ENCODE assay signal across 16 cellular contexts in the genomic region with DNA sequence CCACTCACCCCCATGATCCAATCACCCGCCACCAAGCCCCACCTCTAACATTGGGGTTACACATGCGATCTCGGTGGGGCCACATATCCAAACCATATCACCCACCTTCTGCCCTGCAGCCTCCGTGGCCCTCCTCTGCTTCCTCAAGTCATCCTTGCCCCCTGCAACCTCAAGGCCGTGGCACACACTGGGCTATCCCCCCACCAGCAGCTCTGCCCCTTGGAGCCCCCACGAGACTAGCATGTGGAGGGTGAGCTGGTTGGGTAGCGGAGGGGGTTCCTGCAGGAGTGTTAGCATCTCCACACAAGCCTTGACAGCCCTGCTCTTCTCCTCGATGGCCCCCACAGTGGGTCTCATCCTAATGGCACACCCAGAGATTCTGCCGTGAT.
DNase-seq lines count a peak whose midpoint lies in the region; ATAC-seq and TF ChIP-seq lines count a peak whose summit lies in the region.
"Had no signal": no experiment of that assay in that cellular context is flagged by ENCODE, and none has a peak within 500 bp of the region (broad histone marks: within the 10 kb centered on the region; RNA-seq: fewer than 3 reads in every experiment).

No MANE protein-coding gene starts in this region.

- TF ChIP-seq POLR2A in sigmoid colon (IDR thresholded peaks at IDR 0.05): no peak

- intact Hi-C loops in Calu3 (cut with micrococcal nuclease; ENCODE audit: unreplicated experiment) (loop anchor here (5.0 kb wide), 1 partner anchor 34 kb away; no protein-coding TSS in a partner anchor), Panc1 (cut with micrococcal nuclease; ENCODE audit: unreplicated experiment) (no loop called here), sigmoid colon (cut with DNase I) (no loop called here)
- intact Hi-C loops in activated CD4-positive, alpha-beta T cell treated with anti-CD3 and anti-CD28 coated beads, Interleukin-2, amount 10 ng/mL, durations not matched to agents 24 days and 14 days (cut with micrococcal nuclease): no loop called here

- DNase-seq in activated T-cell treated with anti-CD3 and anti-CD28 coated beads, Interleukin-2, amount 50 U/mL, for 24 hours: peak; percentile 17
- no peak for DNase-seq in activated T-cell treated with anti-CD3 and anti-CD28 coated beads for 4 hours
- DNase-seq in Calu3: no peak
- no peak for DNase-seq in Panc1 (ENCODE audit: low read depth, low spot score)
- peak; percentile 40 for DNase-seq in sigmoid colon
- DNase-seq in activated CD4-positive, alpha-beta T cell treated with anti-CD3 and anti-CD28 coated beads, Interleukin-2, amount 10 ng/mL, durations not matched to agents 24 days and 14 days: no peak
- DNase-seq: 8988T; CD4-positive, alpha-beta memory T cell; DMS79 treated with DMSO at 0.1 percent for 48 hours; GF-D8; H9 had no signal

- H3K4me1 ChIP-seq in Panc1 (ENCODE audit: control insufficient read depth, insufficient read depth, low read length) (peaks cover 6% of the 10 kb centered on the region), sigmoid colon (no peaks in the 10 kb centered on the region)

- H3K36me3 ChIP-seq in Panc1 (ENCODE audit: control insufficient read depth, insufficient read depth, low read length) (no peaks in the 10 kb centered on the region), sigmoid colon (no peaks in the 10 kb centered on the region)
- H3K36me3 ChIP-seq: BLaER1 had no signal

- H3K4me3 Mint-ChIP-seq in activated T-cell treated with anti-CD3 and anti-CD28 coated beads, Interleukin-2, amount 50 U/mL, for 24 hours: no peak overlapping the region
- no peak overlapping the region for H3K4me3 Mint-ChIP-seq in Calu3 (ENCODE audit: low read depth, unreplicated experiment)
- H3K4me3 Mint-ChIP-seq in activated CD4-positive, alpha-beta T cell treated with anti-CD3 and anti-CD28 coated beads, Interleukin-2, amount 10 ng/mL, durations not matched to agents 24 days and 14 days: no peak overlapping the region
- H3K4me3 Mint-ChIP-seq: CD14-positive monocyte; CD4-positive, alpha-beta memory T cell; H9 had no signal

- CTCF ChIA-PET in Calu3 (lab: Charles Lee): no interaction called here
- CTCF ChIA-PET in Panc1 (lab: Charles Lee): no interaction called here

- H3K27me3 ChIP-seq in Panc1 (ENCODE audit: control insufficient read depth, insufficient read depth, low read length) (no peaks in the 10 kb centered on the region), sigmoid colon (no peaks in the 10 kb centered on the region)
- H3K27me3 ChIP-seq: BLaER1 had no signal

- POLR2A ChIA-PET in Panc1 (lab: Charles Lee): no interaction called here

- WGBS in sigmoid colon, 2 donors: 97% methylated on average over 9 of the region's 9 CpGs

- H3K4me1 Mint-ChIP-seq in activated T-cell treated with anti-CD3 and anti-CD28 coated beads, Interleukin-2, amount 50 U/mL, for 24 hours (ENCODE audit: low read depth): peaks cover 17% of the 10 kb centered on the region
- H3K4me1 Mint-ChIP-seq in Calu3 (ENCODE audit: low read depth, unreplicated experiment): peaks cover 18% of the 10 kb centered on the region
- H3K4me1 Mint-ChIP-seq in activated CD4-positive, alpha-beta T cell treated with anti-CD3 and anti-CD28 coated beads, Interleukin-2, amount 10 ng/mL, durations not matched to agents 24 days and 14 days: peaks cover 25% of the 10 kb centered on the region

- ATAC-seq in Panc1: no peak
- no peak for ATAC-seq in GM18909 (IDR thresholded peaks at IDR 0.05; ENCODE audit: poor library complexity, unreplicated experiment)
- no peak for ATAC-seq in HG03432 (IDR thresholded peaks at IDR 0.05; ENCODE audit: unreplicated experiment)

- H3K36me3 Mint-ChIP-seq in activated T-cell treated with anti-CD3 and anti-CD28 coated beads, Interleukin-2, amount 50 U/mL, for 24 hours (ENCODE audit: low read depth): no peaks in the 10 kb centered on the region
- peaks cover 10% of the 10 kb centered on the region for H3K36me3 Mint-ChIP-seq in Calu3 (ENCODE audit: insufficient read depth, unreplicated experiment)
- H3K36me3 Mint-ChIP-seq in activated CD4-positive, alpha-beta T cell treated with anti-CD3 and anti-CD28 coated beads, Interleukin-2, amount 10 ng/mL, durations not matched to agents 24 days and 14 days (ENCODE audit: low read depth): peaks cover 9% of the 10 kb centered on the region
- H3K36me3 Mint-ChIP-seq: CD4-positive, alpha-beta memory T cell had no signal

- TF ChIP-seq CTCF in Calu3 (IDR thresholded peaks at IDR 0.05; ENCODE audit: unreplicated experiment) (no peak), Panc1 (IDR thresholded peaks at IDR 0.05) (no peak), sigmoid colon (IDR thresholded peaks at IDR 0.05) (no peak)

- no peaks in the 10 kb centered on the region for H3K27me3 Mint-ChIP-seq in activated T-cell treated with anti-CD3 and anti-CD28 coated beads, Interleukin-2, amount 50 U/mL, for 24 hours
- H3K27me3 Mint-ChIP-seq in Calu3 (ENCODE audit: unreplicated experiment): no peaks in the 10 kb centered on the region
- H3K27me3 Mint-ChIP-seq in activated CD4-positive, alpha-beta T cell treated with anti-CD3 and anti-CD28 coated beads, Interleukin-2, amount 10 ng/mL, durations not matched to agents 24 days and 14 days: no peaks in the 10 kb centered on the region
- H3K27me3 Mint-ChIP-seq: CD4-positive, alpha-beta memory T cell had no signal

- H3K9me3 ChIP-seq in Panc1 (ENCODE audit: control insufficient read depth, insufficient read depth, low read depth, low read length): no peaks in the 10 kb centered on the region
- H3K9me3 ChIP-seq in sigmoid colon: no peaks in the 10 kb centered on the region

- BruUV-seq in Calu3 (replicated peaks; lab: Mats Ljungman, UMichigan) (no TSS peak), Panc1 (replicated peaks; lab: Mats Ljungman, UMichigan) (no TSS peak)

- in situ Hi-C loops in Panc1 (cut with HindIII; ENCODE audit: low pct_unique_long_range_greater_than_20kb, low sequenced_read_pairs): no loop called here

- H3K27ac ChIP-seq in Panc1 (ENCODE audit: low read length) (peak overlapping the region; percentile 53; the same call in 1 of the 2 replicates), sigmoid colon (no peak overlapping the region)
- H3K27ac ChIP-seq: BLaER1, HL-60 had no signal

- TF ChIP-seq EP300 in sigmoid colon (IDR thresholded peaks at IDR 0.05): no peak

- H3K4me3 ChIP-seq in Panc1 (ENCODE audit: low read depth in 2 of 2, low read length in 2 of 2) (no peak overlapping the region), sigmoid colon (no peak overlapping the region)
- H3K4me3 ChIP-seq: BLaER1 had no signal

- no peak overlapping the region for H3K27ac Mint-ChIP-seq in activated T-cell treated with anti-CD3 and anti-CD28 coated beads, Interleukin-2, amount 50 U/mL, for 24 hours
- peak overlapping the region; percentile 39 for H3K27ac Mint-ChIP-seq in Calu3 (ENCODE audit: unreplicated experiment)
- H3K27ac Mint-ChIP-seq in activated CD4-positive, alpha-beta T cell treated with anti-CD3 and anti-CD28 coated beads, Interleukin-2, amount 10 ng/mL, durations not matched to agents 24 days and 14 days: no peak overlapping the region
- H3K27ac Mint-ChIP-seq: H9 had no signal

- H3K9me3 Mint-ChIP-seq in activated T-cell treated with anti-CD3 and anti-CD28 coated beads, Interleukin-2, amount 50 U/mL, for 24 hours: peaks cover 9% of the 10 kb centered on the region
- H3K9me3 Mint-ChIP-seq in Calu3 (ENCODE audit: low read depth, unreplicated experiment): peaks cover 7% of the 10 kb centered on the region
- H3K9me3 Mint-ChIP-seq in activated CD4-positive, alpha-beta T cell treated with anti-CD3 and anti-CD28 coated beads, Interleukin-2, amount 10 ng/mL, durations not matched to agents 24 days and 14 days: peaks cover 24% of the 10 kb centered on the region

Comparison
In these comparisons a context has a peak if more than half of its experiments do, and no peak if none do; other contexts are left out.
1. DNase-seq: peak in activated T-cell treated with anti-CD3 and anti-CD28 coated beads, Interleukin-2, amount 50 U/mL, for 24 hours (single experiment) and sigmoid colon (single experiment); none in activated T-cell treated with anti-CD3 and anti-CD28 coated beads for 4 hours (single experiment), Calu3 (single experiment), Panc1 (single experiment) and activated CD4-positive, alpha-beta T cell treated with anti-CD3 and anti-CD28 coated beads, Interleukin-2, amount 10 ng/mL, durations not matched to agents 24 days and 14 days (single experiment).